18 cellular contexts compared by ENCODE assay signal in genomic region chr17:8494506-8495111, GRCh38. TPM values are rescaled to one million over a fixed set of nuclear protein-coding genes. Genes with fewer than 3 reads are reported as not detected.
DNase-seq lines count a peak whose midpoint lies in the region; ATAC-seq and TF ChIP-seq lines count a peak whose summit lies in the region.
"Had no signal": no experiment of that assay in that cellular context is flagged by ENCODE, and none has a peak within 500 bp of the region (broad histone marks: within the 10 kb centered on the region; RNA-seq: fewer than 3 reads in every experiment).

No MANE protein-coding gene starts in this region.

- no peak overlapping the region for H2BK5ac ChIP-seq in trophoblast cell (ENCODE audit: low read depth, low read length, poor library complexity)

- H4K12ac ChIP-seq in trophoblast cell (ENCODE audit: low read depth, low read length): no peak overlapping the region

- H3K14ac ChIP-seq in trophoblast cell (ENCODE audit: low read length): no peak overlapping the region

- 94 to 96% methylated on average over 6 to 8 of the region's 8 CpGs for WGBS in endodermal cell (ENCODE audit: insufficient coverage in 1 of 2, insufficient read length in 1 of 2), 2 experiments
- no CpG with 5 or more reads among the region's 8 CpGs for whole genome bisulfite sequencing in trophoblast cell (ENCODE audit: extremely low coverage, insufficient coverage, insufficient read length)

- H3K4me3 ChIP-seq in GM23338 (no peak overlapping the region), endodermal cell (ENCODE audit: low read length) (no peak overlapping the region), trophoblast cell (ENCODE audit: low read depth, low read length) (peak overlapping the region; percentile 45), neural progenitor cell (no peak overlapping the region)
- H3K4me3 ChIP-seq: GM23248 had no signal

- H3K4me3 Mint-ChIP-seq in GM23338: no peak overlapping the region
- H3K4me3 Mint-ChIP-seq in T-helper 17 cell: no peak overlapping the region
- H3K4me3 Mint-ChIP-seq in endodermal cell: no peak overlapping the region
- H3K4me3 Mint-ChIP-seq in neural progenitor cell: no peak overlapping the region
- H3K4me3 Mint-ChIP-seq: CD4-positive, alpha-beta memory T cell had no signal

- H4K20me1 ChIP-seq in GM23338 (replicated peaks; ENCODE audit: insufficient read depth): peaks cover 5% of the 10 kb centered on the region
- no peaks in the 10 kb centered on the region for H4K20me1 ChIP-seq in neural progenitor cell (ENCODE audit: low read depth)

- peaks cover 84% of the 10 kb centered on the region for H3K36me3 ChIP-seq in GM23338 (ENCODE audit: insufficient read depth)
- peaks cover 97% of the 10 kb centered on the region for H3K36me3 ChIP-seq in endodermal cell (ENCODE audit: control insufficient read depth, insufficient read depth, low read length)
- H3K36me3 ChIP-seq in trophoblast cell (ENCODE audit: control insufficient read depth in 1 of 2, insufficient read depth in 2 of 2, low read length in 2 of 2): peaks cover 69 to 83% of the 10 kb centered on the region in 2 experiments
- peaks cover 13% of the 10 kb centered on the region for H3K36me3 ChIP-seq in neural progenitor cell

- no peak overlapping the region for H3K4ac ChIP-seq in trophoblast cell (ENCODE audit: low read depth, low read length)

- H3K4me2 ChIP-seq in GM23338 (no peak overlapping the region), trophoblast cell (ENCODE audit: low read length) (no peak overlapping the region), neural progenitor cell (no peak overlapping the region)

- H3K79me2 ChIP-seq in GM23338 (replicated peaks; ENCODE audit: insufficient read depth) (no peaks in the 10 kb centered on the region), trophoblast cell (ENCODE audit: control insufficient read depth, insufficient read depth, low read length, poor library complexity) (no peaks in the 10 kb centered on the region), neural progenitor cell (ENCODE audit: low read depth) (no peaks in the 10 kb centered on the region)

- H3K4me1 ChIP-seq in GM23338 (ENCODE audit: insufficient read depth) (no peaks in the 10 kb centered on the region), endodermal cell (ENCODE audit: control insufficient read depth, insufficient read depth, low read length) (no peaks in the 10 kb centered on the region), trophoblast cell (ENCODE audit: control insufficient read depth in 1 of 2, insufficient read depth in 2 of 2, low read length in 2 of 2) (no peaks in the 10 kb centered on the region), neural progenitor cell (no peaks in the 10 kb centered on the region)

- no peaks in the 10 kb centered on the region for H3K9me2 ChIP-seq in GM23338 (ENCODE audit: insufficient read depth)

- H3F3A ChIP-seq in GM23338 (replicated peaks; ENCODE audit: low read depth) (0 out of 2 replicates have a peak, but pooled peaks cover 8% of the 10 kb centered on the region), neural progenitor cell (ENCODE audit: low read depth) (no peaks in the 10 kb centered on the region)

- no peak overlapping the region for H3K9ac ChIP-seq in endodermal cell (ENCODE audit: extremely low read depth, low read length, poor library complexity, severe bottlenecking)
- no peak overlapping the region for H3K9ac ChIP-seq in trophoblast cell (ENCODE audit: low read length)
- H3K9ac ChIP-seq in neural progenitor cell: no peak overlapping the region
- H3K9ac ChIP-seq: GM23248 had no signal

- H3K27ac ChIP-seq in GM23338 (ENCODE audit: low read depth) (0 out of 2 replicates have a peak overlapping the region, but pooled peaks have one; percentile 75), endodermal cell (ENCODE audit: low read depth, low read length) (no peak overlapping the region), trophoblast cell (ENCODE audit: low read depth, low read length) (no peak overlapping the region), neural progenitor cell (no peak overlapping the region)
- H3K27ac ChIP-seq: GM23248, RWPE1 had no signal

- H3K36me3 Mint-ChIP-seq in GM23338 (ENCODE audit: low read depth) (peaks cover 91% of the 10 kb centered on the region), T-helper 17 cell (ENCODE audit: low read depth) (no peaks in the 10 kb centered on the region), endodermal cell (ENCODE audit: low read depth) (peaks cover 87% of the 10 kb centered on the region), neural progenitor cell (peaks cover 36% of the 10 kb centered on the region)

- H3K9me3 ChIP-seq in T-helper 17 cell (ENCODE audit: control insufficient read depth, low read length, poor library complexity, severe bottlenecking): no peaks in the 10 kb centered on the region
- no peaks in the 10 kb centered on the region for H3K9me3 ChIP-seq in endodermal cell (ENCODE audit: control insufficient read depth, low read length)
- no peaks in the 10 kb centered on the region for H3K9me3 ChIP-seq in trophoblast cell (ENCODE audit: insufficient read depth, low read depth, low read length)
- H3K9me3 ChIP-seq in neural progenitor cell (ENCODE audit: low read depth): no peaks in the 10 kb centered on the region

- H2AFZ ChIP-seq in GM23338 (no peak overlapping the region), trophoblast cell (ENCODE audit: insufficient read depth, low read length, poor library complexity) (no peak overlapping the region), neural progenitor cell (replicated peaks) (no peak overlapping the region)
- H2AFZ ChIP-seq: GM23248 had no signal

- intact Hi-C loops in left ventricle myocardium superior (cut with micrococcal nuclease): no loop called here

- H2AK5ac ChIP-seq in trophoblast cell (ENCODE audit: low read length): no peak overlapping the region

- H3K9me3 Mint-ChIP-seq in GM23338 (no peaks in the 10 kb centered on the region), endodermal cell (no peaks in the 10 kb centered on the region), neural progenitor cell (no peaks in the 10 kb centered on the region)

- H3K27me3 ChIP-seq in GM23338 (ENCODE audit: insufficient read depth) (no peaks in the 10 kb centered on the region), endodermal cell (ENCODE audit: control insufficient read depth, insufficient read depth, low read length, poor library complexity, severe bottlenecking) (no peaks in the 10 kb centered on the region), trophoblast cell (ENCODE audit: insufficient read depth, low read length) (no peaks in the 10 kb centered on the region), neural progenitor cell (no peaks in the 10 kb centered on the region)

- H3K27me3 Mint-ChIP-seq in GM23338 (ENCODE audit: insufficient read depth, low read depth, poor library complexity) (peaks cover 12% of the 10 kb centered on the region), T-helper 17 cell (no peaks in the 10 kb centered on the region), endodermal cell (ENCODE audit: insufficient read depth) (no peaks in the 10 kb centered on the region), neural progenitor cell (ENCODE audit: insufficient read depth, low read depth) (peaks cover 3% of the 10 kb centered on the region)
- H3K27me3 Mint-ChIP-seq: CD4-positive, alpha-beta memory T cell had no signal

- no peak for DNase-seq in GM23338 (ENCODE audit: low spot score)
- DNase-seq in T-helper 17 cell: no peak
- no peak for DNase-seq in endodermal cell
- no peak for DNase-seq in trophoblast cell
- no peak for DNase-seq in NCI-H748 treated with DMSO at 0.1 percent for 48 hours (lab: John Stamatoyannopoulos, UW)
- DNase-seq in neural progenitor cell (ENCODE audit: low spot score): no peak
- no peak for DNase-seq in left ventricle myocardium superior
- DNase-seq: Calu3; CD4-positive, alpha-beta memory T cell; DMS79; GM23248; MM.1S; NCI-H1417; NCI-H187 treated with DMSO at 0.1 percent for 48 hours; NCI-H526 treated with DMSO at 0.1 percent for 48 hours; NK-92 treated with Interleukin-12 subunit alpha and Interleukin-12 subunit beta, amount 100 ng/mL, for 24 hours had no signal

- no peak overlapping the region for H3K23ac ChIP-seq in trophoblast cell (ENCODE audit: low read length)

- H2BK120ac ChIP-seq in trophoblast cell (ENCODE audit: insufficient read depth, low read length, poor library complexity): no peak overlapping the region

- H3K18ac ChIP-seq in trophoblast cell (ENCODE audit: low read length): no peak overlapping the region

- H3K4me1 Mint-ChIP-seq in GM23338: no peaks in the 10 kb centered on the region
- H3K4me1 Mint-ChIP-seq in T-helper 17 cell: no peaks in the 10 kb centered on the region
- H3K4me1 Mint-ChIP-seq in endodermal cell: no peaks in the 10 kb centered on the region
- no peaks in the 10 kb centered on the region for H3K4me1 Mint-ChIP-seq in neural progenitor cell
- H3K4me1 Mint-ChIP-seq: CD4-positive, alpha-beta memory T cell had no signal

- TF ChIP-seq CTCF in GM23338 (conservative IDR thresholded peaks at IDR 0.05; ENCODE audit: low read depth in 2 of 2) (no peak), endodermal cell (conservative IDR thresholded peaks at IDR 0.05) (no peak), neural progenitor cell (IDR thresholded peaks at IDR 0.05) (no peak)

- H2BK12ac ChIP-seq in trophoblast cell (ENCODE audit: low read length): no peak overlapping the region

- H4K8ac ChIP-seq in trophoblast cell (ENCODE audit: low read depth, low read length): no peak overlapping the region

- no peaks in the 10 kb centered on the region for H3K79me1 ChIP-seq in trophoblast cell (ENCODE audit: low read length)

- ATAC-seq in GM23338 (no peak), T-helper 17 cell (no peak), esophagus mucosa (no peak), left ventricle myocardium superior (no peak)

- H3K27ac Mint-ChIP-seq in GM23338 (peak overlapping the region; percentile 82; the same call in 1 of the 2 replicates), T-helper 17 cell (peak overlapping the region; percentile 14), endodermal cell (peak overlapping the region; percentile 69), neural progenitor cell (no peak overlapping the region)

- H4K91ac ChIP-seq in trophoblast cell (ENCODE audit: low read depth, low read length): no peak overlapping the region

RNA-seq across cellular contexts. Expression of gene NDEL1, which starts 58.9 kb away (rescaled TPM):
- 15.9 and 21.2 TPM in 2 replicates for total RNA-seq in GM23338 (2014; rRNA removed; shearing (Covaris generic))
- 21.6 and 26.0 TPM in 2 replicates for polyA plus RNA-seq in GM23338 (2016; fragmentation: Nextera tagmentation; extraction: Ambion mirVana)
- total RNA-seq in T-helper 17 cell (100 to 1,000 TPM; 259 to 267 TPM), endodermal cell (10 to 100 TPM; 60.4 to 61.2 TPM), neural progenitor cell (ENCODE audit: low replicate concordance) (26.9 and 31.6 TPM in 2 replicates), esophagus mucosa (75.9 TPM), left ventricle myocardium superior (25.5 TPM)
- polyA plus RNA-seq in endodermal cell (2013, experiment 1 of 2): 26.2 TPM
- polyA plus RNA-seq in endodermal cell (2013, experiment 2 of 2): 26.3 TPM
- 60.7 and 61.4 TPM in 2 replicates for polyA plus RNA-seq in trophoblast cell (2013)
